ENCODE assay signal across 35 cellular contexts in genomic region chr11:41065432-41065831, GRCh38.
"Had no signal": no experiment of that assay in that cellular context is flagged by ENCODE, and none has a peak within 500 bp of the region (broad histone marks: within the 10 kb centered on the region; RNA-seq: fewer than 3 reads in every experiment).

No MANE protein-coding gene starts in this region.

- H3K36me3 ChIP-seq: MG63 had no signal

- H3K27ac ChIP-seq: KMS-11 had no signal

- DNase-seq: Karpas-422, Kasumi-1, KG1, MG63, MM.1S, MV-4-11, NCI-H1048, NCI-H1092, NCI-H1092 treated with DMSO at 0.1 percent for 48 hours, NCI-H1105, NCI-H1105 treated with DMSO at 0.1 percent for 48 hours, NCI-H1417, NCI-H1417 treated with DMSO at 0.1 percent for 48 hours, NCI-H1436, NCI-H1436 treated with DMSO at 0.1 percent for 48 hours, NCI-H146, NCI-H1694, NCI-H1694 treated with DMSO at 0.1 percent for 48 hours, NCI-H187, NCI-H187 treated with DMSO at 0.1 percent for 48 hours, NCI-H1930, NCI-H2029, NCI-H2029 treated with DMSO at 0.1 percent for 48 hours, NCI-H2081, NCI-H2081 treated with DMSO at 0.1 percent for 48 hours, NCI-H2107, NCI-H2171, NCI-H2171 treated with DMSO at 0.1 percent for 48 hours, NCI-H2227 treated with DMSO at 0.1 percent for 48 hours, NCI-H226, NCI-H345, NCI-H446, NCI-H446 treated with DMSO at 0.1 percent for 48 hours, NCI-H510A had no signal

- H3K4me3 ChIP-seq: MG63 had no signal

- H3K9ac ChIP-seq: KMS-11 had no signal

- H3K4me2 ChIP-seq: KMS-11 had no signal

- H3K27me3 ChIP-seq: MG63 had no signal
